Comparison of ENCODE assay signal across 8 cellular contexts in genomic region chr22:29799217-29799680, GRCh38. TPM values are rescaled to one million over a fixed set of nuclear protein-coding genes. Genes with fewer than 3 reads are reported as not detected.
A peak's percentile ranks its signal among the peaks of the same experiment; 100 is the strongest.
DNase-seq lines count a peak whose midpoint lies in the region; ATAC-seq and TF ChIP-seq lines count a peak whose summit lies in the region.

No MANE protein-coding gene starts in this region.

- no peak for ATAC-seq in GM21717 (IDR thresholded peaks at IDR 0.05; ENCODE audit: unreplicated experiment)

- no peak overlapping the region for H3K9ac ChIP-seq in endodermal cell (ENCODE audit: extremely low read depth, low read length, poor library complexity, severe bottlenecking)

- CTCF ChIA-PET in AG04450 (lab: Charles Lee): interaction anchor here (1.1 to 2.5 kb wide), 4 partner anchors 9 to 213 kb away, joined by 3 to 14 read pairs (median 4); no protein-coding TSS in a partner anchor

- H3K9me3 Mint-ChIP-seq in endodermal cell: no peaks in the 10 kb centered on the region

- peak overlapping the region; percentile 77 for H3K27ac ChIP-seq in AG04450 (ENCODE audit: low read depth, low read length)
- H3K27ac ChIP-seq in endodermal cell (ENCODE audit: low read depth, low read length): no peak overlapping the region

- DNase-seq in AG04450 (ENCODE audit: low read depth, low spot score) (peak; percentile 86), astrocyte of the cerebellum (ENCODE audit: low read depth) (peak; percentile 55), inferior parietal cortex (ENCODE audit: extremely low spot score) (peak; percentile 38), superior temporal gyrus (ENCODE audit: extremely low spot score) (peak; percentile 30), iPS-NIHi7 (ENCODE audit: extremely low spot score) (no peak), endodermal cell (no peak)

- H3K4me3 ChIP-seq in AG04450 (ENCODE audit: low read depth, low read length) (no peak overlapping the region), astrocyte of the cerebellum (ENCODE audit: low read depth, low read length) (no peak overlapping the region), endodermal cell (ENCODE audit: low read length) (no peak overlapping the region)

- peaks cover 69% of the 10 kb centered on the region for H3K36me3 ChIP-seq in endodermal cell (ENCODE audit: control insufficient read depth, insufficient read depth, low read length)

- H3K27ac Mint-ChIP-seq in endodermal cell: no peak overlapping the region

- peaks cover 4% of the 10 kb centered on the region for H3K4me1 ChIP-seq in endodermal cell (ENCODE audit: control insufficient read depth, insufficient read depth, low read length)

- in situ Hi-C loops in astrocyte of the cerebellum (cut with HindIII; ENCODE audit: low sequenced_read_pairs): no loop called here

- no peak overlapping the region for H3K4me3 Mint-ChIP-seq in endodermal cell

- TF ChIP-seq CTCF in AG04450 (IDR thresholded peaks at IDR 0.05; ENCODE audit: low read depth, low read length) (no peak), astrocyte of the cerebellum (IDR thresholded peaks at IDR 0.05; ENCODE audit: low read depth, low read length, missing control alignments) (no peak), endodermal cell (conservative IDR thresholded peaks at IDR 0.05) (no peak)

- WGBS in endodermal cell (ENCODE audit: insufficient coverage in 1 of 2, insufficient read length in 1 of 2), 2 experiments: 95 to 96% methylated on average over 5 to 8 of the region's 8 CpGs

- peaks cover 40% of the 10 kb centered on the region for H3K36me3 Mint-ChIP-seq in endodermal cell (ENCODE audit: low read depth)

- H3K9me3 ChIP-seq in AG04450 (ENCODE audit: control insufficient read depth, insufficient read depth, low read length): no peaks in the 10 kb centered on the region
- H3K9me3 ChIP-seq in endodermal cell (ENCODE audit: control insufficient read depth, low read length): no peaks in the 10 kb centered on the region

- TF ChIP-seq EP300 in Ishikawa (IDR thresholded peaks at IDR 0.05; ENCODE audit: borderline replicate concordance): peak; percentile 76; the same call in 1 of the 2 replicates

- H3K27me3 ChIP-seq in AG04450 (ENCODE audit: control insufficient read depth, insufficient read depth, low read length) (no peaks in the 10 kb centered on the region), endodermal cell (ENCODE audit: control insufficient read depth, insufficient read depth, low read length, poor library complexity, severe bottlenecking) (no peaks in the 10 kb centered on the region)

- peaks cover 11% of the 10 kb centered on the region for H3K4me1 Mint-ChIP-seq in endodermal cell

- POLR2A ChIA-PET in AG04450 (lab: Yijun Ruan, JAX): interaction anchor here (0.7 to 1.4 kb wide), 3 partner anchors 17 to 33 kb away, joined by 3 to 5 read pairs (median 4); partner anchors contain the start of genes UQCR10 and ZMAT5

- peak; percentile 34; the same call in 1 of the 2 replicates for TF ChIP-seq RAD21 in Ishikawa (IDR thresholded peaks at IDR 0.05; ENCODE audit: low read depth)

- H3K27me3 Mint-ChIP-seq in endodermal cell (ENCODE audit: insufficient read depth): no peaks in the 10 kb centered on the region

TF ChIP-seq in Ishikawa, 13 proteins besides CTCF, POLR2A, EP300 and RAD21:
- peak; percentile 70 for TF ChIP-seq YY1 (IDR thresholded peaks at IDR 0.05; ENCODE audit: low read depth)
- TF ChIP-seq TAF1 (IDR thresholded peaks at IDR 0.05; ENCODE audit: low read depth): no peak; the same call in 1 of the 2 replicates
- TF ChIP-seq FOXM1 (IDR thresholded peaks at IDR 0.05; ENCODE audit: borderline replicate concordance, low read depth): peak; percentile 55; the same call in 1 of the 2 replicates
- TF ChIP-seq NFIC (IDR thresholded peaks at IDR 0.05): peak; percentile 84
- TF ChIP-seq TEAD4 (IDR thresholded peaks at IDR 0.05): peak; percentile 53; the same call in 1 of the 2 replicates
- TF ChIP-seq REST (IDR thresholded peaks at IDR 0.05; ENCODE audit: low read depth): no peak
- TF ChIP-seq TCF12 (IDR thresholded peaks at IDR 0.05; ENCODE audit: low read depth): peak; percentile 92
- TF ChIP-seq EGR1 (IDR thresholded peaks at IDR 0.05): no peak
- TF ChIP-seq MAX (IDR thresholded peaks at IDR 0.05): peak; percentile 66
- peak; percentile 38; the same call in 1 of the 2 replicates for TF ChIP-seq USF1 (IDR thresholded peaks at IDR 0.05)
- no peak for TF ChIP-seq CREB1 (IDR thresholded peaks at IDR 0.05; ENCODE audit: low read depth)
- TF ChIP-seq CEBPB (IDR thresholded peaks at IDR 0.05): peak; percentile 99
- 0 out of 2 replicates have a peak, but pooled peaks have one; percentile 34 for TF ChIP-seq ZBTB7A (IDR thresholded peaks at IDR 0.05; ENCODE audit: low read depth)

RNA-seq across cellular contexts. Expression of gene UQCR10, which starts 32.1 kb away (rescaled TPM):
- polyA plus RNA-seq in AG04450 (2011; rRNA removed): 170 and 197 TPM in 2 replicates
- 109 and 115 TPM in 2 replicates for polyA minus RNA-seq in AG04450 (2011; rRNA and poly(A)+ RNA removed)
- 100 to 1,000 TPM; 111 to 120 TPM for total RNA-seq in endodermal cell
- polyA plus RNA-seq in endodermal cell (2013, experiment 1 of 2): 143 TPM
- 125 TPM for polyA plus RNA-seq in endodermal cell (2013, experiment 2 of 2)

RNA-seq across cellular contexts. Expression of gene ZMAT5, which starts 32.4 kb away (rescaled TPM):
- 16.4 and 24.3 TPM in 2 replicates for polyA plus RNA-seq in AG04450 (2011; rRNA removed)
- polyA minus RNA-seq in AG04450 (2011; rRNA and poly(A)+ RNA removed): 9.0 and 9.3 TPM in 2 replicates
- total RNA-seq in endodermal cell: 10 to 100 TPM; 15.5 to 22.5 TPM
- polyA plus RNA-seq in endodermal cell (2013, experiment 1 of 2): 25.9 TPM
- 22.2 TPM for polyA plus RNA-seq in endodermal cell (2013, experiment 2 of 2)

RNA-seq across cellular contexts. Expression of gene ASCC2, which starts 38.8 kb away (rescaled TPM):
- 45.9 and 50.4 TPM in 2 replicates for polyA plus RNA-seq in AG04450 (2011; rRNA removed)
- polyA minus RNA-seq in AG04450 (2011; rRNA and poly(A)+ RNA removed): 66.0 and 76.9 TPM in 2 replicates
- total RNA-seq in endodermal cell: 10 to 100 TPM; 44.2 to 45.5 TPM
- 40.8 TPM for polyA plus RNA-seq in endodermal cell (2013, experiment 1 of 2)
- 41.3 TPM for polyA plus RNA-seq in endodermal cell (2013, experiment 2 of 2)

Comparison
In these comparisons a context has a peak if more than half of its experiments do, and no peak if none do; other contexts are left out.
1. DNase-seq: peak in AG04450 (single experiment), astrocyte of the cerebellum (single experiment), inferior parietal cortex (single experiment) and superior temporal gyrus (single experiment); none in iPS-NIHi7 (single experiment) and endodermal cell (single experiment).